ENCODE assay signal across 10 cellular contexts in genomic region chr20:50054626-50055511, GRCh38. TPM values are rescaled to one million over a fixed set of nuclear protein-coding genes. Genes with fewer than 3 reads are reported as not detected.
DNase-seq lines count a peak whose midpoint lies in the region; ATAC-seq and TF ChIP-seq lines count a peak whose summit lies in the region.
"Had no signal": no experiment of that assay in that cellular context is flagged by ENCODE, and none has a peak within 500 bp of the region (broad histone marks: within the 10 kb centered on the region; RNA-seq: fewer than 3 reads in every experiment).

No MANE protein-coding gene starts in this region.

- no peaks in the 10 kb centered on the region for H3K79me2 ChIP-seq in smooth muscle cell (ENCODE audit: low read depth)

- H3K9ac ChIP-seq in smooth muscle cell (ENCODE audit: low read depth), result no peak overlapping the region

- H3K36me3 Mint-ChIP-seq in CD8-positive, alpha-beta T cell, result no peaks in the 10 kb centered on the region
- H3K36me3 Mint-ChIP-seq: naive B cell had no signal

- POLR2A ChIA-PET in CD8-positive, alpha-beta T cell (lab: Charles Lee), result no interaction called here

- H2AFZ ChIP-seq in smooth muscle cell (ENCODE audit: low read depth), result peak overlapping the region; percentile 87

- intact Hi-C loops in body of pancreas (cut with DNase I), result no loop called here
- intact Hi-C loops in CD8-positive, alpha-beta T cell (cut with DNase I, micrococcal nuclease), result no loop called here

- WGBS in body of pancreas, 2 donors, result 22 to 27% methylated on average over 6 to 34 of the region's 34 CpGs
- WGBS in smooth muscle cell (ENCODE audit: low lambda C conversion rate), result 17% methylated on average over 34 of the region's 34 CpGs

- no peaks in the 10 kb centered on the region for H3K27me3 Mint-ChIP-seq in CD8-positive, alpha-beta T cell (ENCODE audit: low read depth)
- H3K27me3 Mint-ChIP-seq: naive B cell had no signal

- H3K4me1 ChIP-seq in body of pancreas (peaks cover 5% of the 10 kb centered on the region), smooth muscle cell (ENCODE audit: low read depth) (peaks cover 3% of the 10 kb centered on the region)
- no peaks in the 10 kb centered on the region for H3K4me1 ChIP-seq in CD8-positive, alpha-beta T cell (ENCODE audit: insufficient read depth, low read length)

- CTCF ChIA-PET in CD8-positive, alpha-beta T cell (lab: Charles Lee), result no interaction called here

- no peak overlapping the region for H3K4me3 ChIP-seq in H7 (ENCODE audit: insufficient read depth, low read depth, low read length)
- H3K4me3 ChIP-seq in body of pancreas, result no peak overlapping the region
- no peak overlapping the region for H3K4me3 ChIP-seq in smooth muscle cell
- no peak overlapping the region for H3K4me3 ChIP-seq in CD8-positive, alpha-beta T cell (ENCODE audit: low read depth, low read length)

- no peak for TF ChIP-seq POLR2A in body of pancreas (IDR thresholded peaks at IDR 0.05)

- no peaks in the 10 kb centered on the region for H4K20me1 ChIP-seq in smooth muscle cell (ENCODE audit: low read depth)

- H3K4me3 Mint-ChIP-seq in CD8-positive, alpha-beta T cell, result no peak overlapping the region
- H3K4me3 Mint-ChIP-seq: activated CD4-positive, alpha-beta memory T cell treated with anti-CD3 and anti-CD28 coated beads, Interleukin-2, amount 10 ng/mL, durations not matched to agents 7 days and 5 days had no signal

- no peak overlapping the region for H3K27ac Mint-ChIP-seq in CD8-positive, alpha-beta T cell
- H3K27ac Mint-ChIP-seq: activated CD4-positive, alpha-beta memory T cell treated with anti-CD3 and anti-CD28 coated beads, Interleukin-2, amount 10 ng/mL, durations not matched to agents 7 days and 5 days had no signal

- peak; percentile 69 for DNase-seq in H7
- peak in 1 of 4 donors; percentile 28 for DNase-seq in body of pancreas
- DNase-seq in kidney glomerular epithelial cell (lab: John Stamatoyannopoulos, UW), result peak; percentile 87
- DNase-seq in smooth muscle cell (lab: John Stamatoyannopoulos, UW; ENCODE audit: unreplicated experiment), result no peak
- no peak for DNase-seq in activated CD4-positive, alpha-beta T cell treated with anti-CD3 and anti-CD28 coated beads, Interleukin-2, amount 50 U/mL, for 48 hours
- DNase-seq in cerebellum (ENCODE audit: low spot score), result no peak
- DNase-seq in CD8-positive, alpha-beta T cell, result no peak
- DNase-seq: activated CD4-positive, alpha-beta memory T cell treated with anti-CD3 and anti-CD28 coated beads, Interleukin-2, amount 10 ng/mL, durations not matched to agents 7 days and 5 days; naive B cell had no signal

- H3K4me2 ChIP-seq in smooth muscle cell, result peak overlapping the region; percentile 53

- peak; percentile 49 for ATAC-seq in body of pancreas
- ATAC-seq in CD8-positive, alpha-beta T cell, result no peak
- no peak for ATAC-seq in HG02973 (IDR thresholded peaks at IDR 0.05; ENCODE audit: unreplicated experiment)

- no peaks in the 10 kb centered on the region for H3K27me3 ChIP-seq in H7 (ENCODE audit: control insufficient read depth, insufficient read depth, low read length)
- no peaks in the 10 kb centered on the region for H3K27me3 ChIP-seq in body of pancreas
- no peaks in the 10 kb centered on the region for H3K27me3 ChIP-seq in smooth muscle cell (ENCODE audit: low read depth)
- no peaks in the 10 kb centered on the region for H3K27me3 ChIP-seq in CD8-positive, alpha-beta T cell (ENCODE audit: insufficient read depth, low read length)

- H3K9me3 ChIP-seq in body of pancreas (no peaks in the 10 kb centered on the region), smooth muscle cell (replicated peaks; ENCODE audit: low read depth) (no peaks in the 10 kb centered on the region)
- no peaks in the 10 kb centered on the region for H3K9me3 ChIP-seq in CD8-positive, alpha-beta T cell (ENCODE audit: low read length)

- H3K36me3 ChIP-seq in H7 (replicated peaks; ENCODE audit: control insufficient read depth, insufficient read depth, low read length) (no peaks in the 10 kb centered on the region), body of pancreas (replicated peaks in 1 of 2; ENCODE audit: insufficient read depth in 1 of 2, low read depth in 2 of 2) (no peaks in the 10 kb centered on the region), smooth muscle cell (ENCODE audit: low read depth) (no peaks in the 10 kb centered on the region)
- no peaks in the 10 kb centered on the region for H3K36me3 ChIP-seq in CD8-positive, alpha-beta T cell (ENCODE audit: insufficient read depth, low read length)

- peaks cover 3% of the 10 kb centered on the region for H3F3A ChIP-seq in smooth muscle cell (ENCODE audit: low read depth)

- peaks cover 2% of the 10 kb centered on the region for H3K4me1 Mint-ChIP-seq in CD8-positive, alpha-beta T cell (ENCODE audit: low read depth)

- TF ChIP-seq CTCF in body of pancreas (IDR thresholded peaks at IDR 0.05) (no peak), smooth muscle cell (IDR thresholded peaks at IDR 0.05; ENCODE audit: borderline replicate concordance, insufficient read depth, poor library complexity, severe bottlenecking) (no peak)
- TF ChIP-seq CTCF in CD8-positive, alpha-beta T cell (IDR thresholded peaks at IDR 0.05), result no peak

- H3K9me3 Mint-ChIP-seq in CD8-positive, alpha-beta T cell, result no peaks in the 10 kb centered on the region
- H3K9me3 Mint-ChIP-seq: activated CD4-positive, alpha-beta memory T cell treated with anti-CD3 and anti-CD28 coated beads, Interleukin-2, amount 10 ng/mL, durations not matched to agents 7 days and 5 days; naive B cell had no signal

- H3K27ac ChIP-seq in body of pancreas (no peak overlapping the region), smooth muscle cell (ENCODE audit: low read depth) (no peak overlapping the region)
- H3K27ac ChIP-seq in CD8-positive, alpha-beta T cell (ENCODE audit: low read depth, low read length), result no peak overlapping the region

RNA-seq across cellular contexts. Expression of gene UBE2V1, which starts 58.1 kb away (rescaled TPM):
- total RNA-seq in H7 (2014; rRNA removed; shearing (Covaris generic)), result 65.1 and 72.9 TPM in 2 replicates
- 10 to 100 TPM; 42.0 to 43.8 TPM for total RNA-seq in body of pancreas
- total RNA-seq in smooth muscle cell, result 94.1 and 94.8 TPM in 2 replicates
- 128 and 141 TPM in 2 replicates for polyA plus RNA-seq in smooth muscle cell
- total RNA-seq in cerebellum, result 69.1 TPM
- 100 to 1,000 TPM; 108 to 112 TPM for total RNA-seq in CD8-positive, alpha-beta T cell

Comparison
In these comparisons a context has a peak if more than half of its experiments do, and no peak if none do; other contexts are left out.
1. DNase-seq: peak in H7 (single experiment) and kidney glomerular epithelial cell (single experiment); none in smooth muscle cell (single experiment), activated CD4-positive, alpha-beta T cell treated with anti-CD3 and anti-CD28 coated beads, Interleukin-2, amount 50 U/mL, for 48 hours (0 of 2), cerebellum (single experiment) and CD8-positive, alpha-beta T cell (0 of 7).